23 cellular contexts compared by ENCODE assay signal in genomic region chr5:123182072-123182471, GRCh38.
DNase-seq lines count a peak whose midpoint lies in the region; ATAC-seq and TF ChIP-seq lines count a peak whose summit lies in the region.
"Had no signal": no experiment of that assay in that cellular context is flagged by ENCODE, and none has a peak within 500 bp of the region (broad histone marks: within the 10 kb centered on the region; RNA-seq: fewer than 3 reads in every experiment).

No MANE protein-coding gene starts in this region.

- ATAC-seq in left ventricle myocardium superior = peak; percentile 77
- ATAC-seq in activated naive CD4-positive, alpha-beta T cell treated with anti-CD3 and anti-CD28 coated beads, Interleukin-2, amount 50 U/mL, for 72 hours = no peak
- ATAC-seq: HCT116, PC-3 had no signal

- H3K9ac ChIP-seq in smooth muscle cell (ENCODE audit: low read depth) = peak overlapping the region; percentile 61

- H3K36me3 ChIP-seq in ascending aorta (peaks cover 17 to 31% of the 10 kb centered on the region in 2 donors), smooth muscle cell (ENCODE audit: low read depth) (peaks cover 3% of the 10 kb centered on the region)
- H3K36me3 ChIP-seq: BE2C, MG63 had no signal

- H3K9me3 Mint-ChIP-seq in activated naive CD4-positive, alpha-beta T cell treated with anti-CD3 and anti-CD28 coated beads, Interleukin-2, amount 50 U/mL, for 72 hours = no peaks in the 10 kb centered on the region
- H3K9me3 Mint-ChIP-seq: CD8-positive, alpha-beta memory T cell had no signal

- peak overlapping the region; percentile 46 for H3K4me2 ChIP-seq in smooth muscle cell

- DNase-seq in DMS53 (lab: John Stamatoyannopoulos, UW) (peak; percentile 37), DMS53 treated with DMSO at 0.1 percent for 48 hours (lab: John Stamatoyannopoulos, UW; ENCODE audit: unreplicated experiment) (no peak), ascending aorta (ENCODE audit: low spot score in 2 of 2) (no peak), left ventricle myocardium superior (peak; percentile 41), smooth muscle cell (lab: John Stamatoyannopoulos, UW; ENCODE audit: unreplicated experiment) (no peak), NOMO-1 (lab: John Stamatoyannopoulos, UW; ENCODE audit: unreplicated experiment in 2 of 2) (no peak), medulla oblongata (ENCODE audit: extremely low spot score) (no peak)
- no peak for DNase-seq in activated naive CD4-positive, alpha-beta T cell treated with anti-CD3 and anti-CD28 coated beads, Interleukin-2, amount 50 U/mL, for 72 hours (ENCODE audit: low spot score in 2 of 2)
- DNase-seq: BE2C; CD8-positive, alpha-beta memory T cell; KG1; NCI-H1048; NCI-H1694 treated with DMSO at 0.1 percent for 48 hours; NCI-H2081 treated with DMSO at 0.1 percent for 48 hours; NCI-H2171 treated with DMSO at 0.1 percent for 48 hours; NCI-H345; NCI-H774; PC-3 had no signal

- H3K9me3 ChIP-seq in ascending aorta = no peaks in the 10 kb centered on the region
- H3K9me3 ChIP-seq in smooth muscle cell (replicated peaks; ENCODE audit: low read depth) = no peaks in the 10 kb centered on the region
- H3K9me3 ChIP-seq: BE2C, MG63, SJSA1 had no signal

- WGBS in smooth muscle cell (ENCODE audit: low lambda C conversion rate) = 51% methylated on average over 3 of the region's 3 CpGs

- intact Hi-C loops in ascending aorta (cut with DNase I) (no loop called here), left ventricle myocardium superior (cut with micrococcal nuclease) (no loop called here)

- H3K4me1 ChIP-seq in ascending aorta = peaks cover 6 to 52% of the 10 kb centered on the region in 2 donors
- H3K4me1 ChIP-seq in smooth muscle cell (ENCODE audit: low read depth) = peaks cover 52% of the 10 kb centered on the region
- H3K4me1 ChIP-seq: BE2C, SJSA1 had no signal

- H3K4me3 ChIP-seq in ascending aorta (no peak overlapping the region), smooth muscle cell (no peak overlapping the region)
- H3K4me3 ChIP-seq: MG63, SJSA1 had no signal

- no peaks in the 10 kb centered on the region for H3K36me3 Mint-ChIP-seq in activated naive CD4-positive, alpha-beta T cell treated with anti-CD3 and anti-CD28 coated beads, Interleukin-2, amount 50 U/mL, for 72 hours
- H3K36me3 Mint-ChIP-seq: CD14-positive monocyte; CD8-positive, alpha-beta memory T cell had no signal

- H3K27me3 ChIP-seq in ascending aorta (no peaks in the 10 kb centered on the region), smooth muscle cell (ENCODE audit: low read depth) (no peaks in the 10 kb centered on the region)
- H3K27me3 ChIP-seq: MG63, SJSA1 had no signal

- TF ChIP-seq CTCF in ascending aorta (IDR thresholded peaks at IDR 0.05) (no peak), smooth muscle cell (IDR thresholded peaks at IDR 0.05; ENCODE audit: borderline replicate concordance, insufficient read depth, poor library complexity, severe bottlenecking) (no peak)

- H2AFZ ChIP-seq in smooth muscle cell (ENCODE audit: low read depth) = no peak overlapping the region

- peak overlapping the region; percentile 81 to 91 for H3K27ac ChIP-seq in ascending aorta
- peak overlapping the region; percentile 93 for H3K27ac ChIP-seq in smooth muscle cell (ENCODE audit: low read depth)
- H3K27ac ChIP-seq: 22Rv1, SJSA1 had no signal

- no peaks in the 10 kb centered on the region for H4K20me1 ChIP-seq in smooth muscle cell (ENCODE audit: low read depth)

- H3K27ac Mint-ChIP-seq in activated naive CD4-positive, alpha-beta T cell treated with anti-CD3 and anti-CD28 coated beads, Interleukin-2, amount 50 U/mL, for 72 hours = no peak overlapping the region
- H3K27ac Mint-ChIP-seq: CD14-positive monocyte; CD8-positive, alpha-beta memory T cell had no signal

- H3F3A ChIP-seq in smooth muscle cell (ENCODE audit: low read depth) = peaks cover 23% of the 10 kb centered on the region

- no peaks in the 10 kb centered on the region for H3K79me2 ChIP-seq in smooth muscle cell (ENCODE audit: low read depth)

Comparison
In these comparisons a context has a peak if more than half of its experiments do, and no peak if none do; other contexts are left out.
1. DNase-seq: peak in DMS53 (single experiment) and left ventricle myocardium superior (single experiment); none in DMS53 treated with DMSO at 0.1 percent for 48 hours (single experiment), ascending aorta (0 of 2), smooth muscle cell (single experiment), activated naive CD4-positive, alpha-beta T cell treated with anti-CD3 and anti-CD28 coated beads, Interleukin-2, amount 50 U/mL, for 72 hours (0 of 2), NOMO-1 (0 of 2) and medulla oblongata (single experiment).